ENCODE assay signal across 8 cellular contexts in genomic region chr3:49812916-49813496, GRCh38. TPM values are rescaled to one million over a fixed set of nuclear protein-coding genes. Genes with fewer than 3 reads are reported as not detected.
A peak's percentile ranks its signal among the peaks of the same experiment; 100 is the strongest.
DNase-seq lines count a peak whose midpoint lies in the region; ATAC-seq and TF ChIP-seq lines count a peak whose summit lies in the region.
"Had no signal": no experiment of that assay in that cellular context is flagged by ENCODE, and none has a peak within 500 bp of the region (broad histone marks: within the 10 kb centered on the region; RNA-seq: fewer than 3 reads in every experiment).

No MANE protein-coding gene starts in this region.

- H3F3A ChIP-seq in SK-N-SH (replicated peaks; ENCODE audit: insufficient read depth): peaks cover 4% of the 10 kb centered on the region

- H3K4me1 ChIP-seq in SK-N-SH (ENCODE audit: control insufficient read depth in 1 of 2, insufficient read depth in 2 of 2, low read depth in 1 of 2, low read length in 1 of 2) (peaks cover 0 to 34% of the 10 kb centered on the region in 2 experiments; a peak in 2 of 4 replicates), suprapubic skin (peaks cover 24% of the 10 kb centered on the region)

- no peak; the same call in none of the 3 replicates for ATAC-seq in SK-N-SH treated with all-trans-retinoic acid at 6 μM for 48 hours

- no peaks in the 10 kb centered on the region for H3K79me2 ChIP-seq in SK-N-SH (ENCODE audit: insufficient read depth)

- peak overlapping the region in 1 of 2 experiments; percentile 51; a peak in 3 of 4 replicates for H3K4me3 ChIP-seq in SK-N-SH (ENCODE audit: low read depth in 2 of 2, low read length in 1 of 2)
- peak overlapping the region; percentile 37 to 61 for H3K4me3 ChIP-seq in foreskin fibroblast (ENCODE audit: low read depth in 1 of 2, low read length in 2 of 2)
- peak overlapping the region; percentile 52 for H3K4me3 ChIP-seq in suprapubic skin

- H4K20me1 ChIP-seq in SK-N-SH (ENCODE audit: insufficient read depth): no peaks in the 10 kb centered on the region

- DNase-seq in SK-N-SH: no peak
- peak in 1 of 2 donors; percentile 33 for DNase-seq in foreskin fibroblast
- no peak for DNase-seq in suprapubic skin (ENCODE audit: low spot score in 2 of 2)
- no peak for DNase-seq in T1000 (lab: John Stamatoyannopoulos, UW)
- no peak for DNase-seq in posterior cingulate gyrus

- intact Hi-C loops in posterior cingulate gyrus (cut with DNase I): no loop called here

- CTCF ChIA-PET in SK-N-SH (lab: Yijun Ruan, JAX): interaction anchor here (1.2 to 17.6 kb wide), 2 partner anchors 10 to 23 kb away, joined by 5 to 386 read pairs; partner anchors contain the start of gene INKA1

- TF ChIP-seq RAD21 in SK-N-SH (IDR thresholded peaks at IDR 0.05; ENCODE audit: low read length): no peak

- no peaks in the 10 kb centered on the region for H3K9me2 ChIP-seq in SK-N-SH

- peak overlapping the region; percentile 92; the same call in 1 of the 2 replicates for H2AFZ ChIP-seq in SK-N-SH (ENCODE audit: low read depth)

- H3K9me3 ChIP-seq in SK-N-SH (no peaks in the 10 kb centered on the region), suprapubic skin (no peaks in the 10 kb centered on the region)

- POLR2A ChIA-PET in SK-N-SH (lab: Yijun Ruan, JAX): no interaction called here

- H3K27ac ChIP-seq in SK-N-SH (ENCODE audit: low read depth in 2 of 2, low read length in 1 of 2) (no peak overlapping the region), suprapubic skin (peak overlapping the region; percentile 35)

- no peaks in the 10 kb centered on the region for H3K27me3 ChIP-seq in SK-N-SH (ENCODE audit: insufficient read depth)
- H3K27me3 ChIP-seq in suprapubic skin: no peaks in the 10 kb centered on the region

- H3K36me3 ChIP-seq in SK-N-SH (replicated peaks in 1 of 2; ENCODE audit: control insufficient read depth in 1 of 2, insufficient read depth in 2 of 2, low read length in 1 of 2) (no peaks in the 10 kb centered on the region), suprapubic skin (peaks cover 32% of the 10 kb centered on the region)

- H3K9ac ChIP-seq in SK-N-SH: peak overlapping the region; percentile 38

- TF ChIP-seq POLR2A in suprapubic skin (IDR thresholded peaks at IDR 0.05): no peak

- 88% methylated on average over 5 of the region's 9 CpGs for WGBS in SK-N-SH (ENCODE audit: low lambda C conversion rate)
- 27% methylated on average over 6 of the region's 9 CpGs for WGBS in suprapubic skin

- peak overlapping the region; percentile 73 for H3K4me2 ChIP-seq in SK-N-SH

- no peak for TF ChIP-seq EP300 in SK-N-SH (IDR thresholded peaks at IDR 0.05; ENCODE audit: borderline replicate concordance in 1 of 2, low read depth in 1 of 2, low read length in 1 of 2)
- TF ChIP-seq EP300 in suprapubic skin (IDR thresholded peaks at IDR 0.05): no peak

- no peak for TF ChIP-seq CTCF in SK-N-SH (IDR thresholded peaks at IDR 0.05)
- no peak for TF ChIP-seq CTCF in foreskin fibroblast (IDR thresholded peaks at IDR 0.05; ENCODE audit: low read depth, low read length)
- no peak for TF ChIP-seq CTCF in suprapubic skin (IDR thresholded peaks at IDR 0.05)

TF ChIP-seq in SK-N-SH, 30 proteins besides CTCF, POLR2A, EP300 and RAD21 (continues in another document):
- TF ChIP-seq FOSL2 (IDR thresholded peaks at IDR 0.05; ENCODE audit: borderline replicate concordance, low read depth) (no peak), PBX3 (IDR thresholded peaks at IDR 0.05) (no peak), SIN3A (IDR thresholded peaks at IDR 0.05; ENCODE audit: borderline replicate concordance, low read depth, low read length) (no peak)
- TF ChIP-seq, protein P1, sequence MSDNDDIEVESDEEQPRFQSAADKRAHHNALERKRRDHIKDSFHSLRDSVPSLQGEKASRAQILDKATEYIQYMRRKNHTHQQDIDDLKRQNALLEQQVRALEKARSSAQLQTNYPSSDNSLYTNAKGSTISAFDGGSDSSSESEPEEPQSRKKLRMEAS (IDR thresholded peaks at IDR 0.05; ENCODE audit: low read depth): no peak
- TF ChIP-seq, protein P2, sequence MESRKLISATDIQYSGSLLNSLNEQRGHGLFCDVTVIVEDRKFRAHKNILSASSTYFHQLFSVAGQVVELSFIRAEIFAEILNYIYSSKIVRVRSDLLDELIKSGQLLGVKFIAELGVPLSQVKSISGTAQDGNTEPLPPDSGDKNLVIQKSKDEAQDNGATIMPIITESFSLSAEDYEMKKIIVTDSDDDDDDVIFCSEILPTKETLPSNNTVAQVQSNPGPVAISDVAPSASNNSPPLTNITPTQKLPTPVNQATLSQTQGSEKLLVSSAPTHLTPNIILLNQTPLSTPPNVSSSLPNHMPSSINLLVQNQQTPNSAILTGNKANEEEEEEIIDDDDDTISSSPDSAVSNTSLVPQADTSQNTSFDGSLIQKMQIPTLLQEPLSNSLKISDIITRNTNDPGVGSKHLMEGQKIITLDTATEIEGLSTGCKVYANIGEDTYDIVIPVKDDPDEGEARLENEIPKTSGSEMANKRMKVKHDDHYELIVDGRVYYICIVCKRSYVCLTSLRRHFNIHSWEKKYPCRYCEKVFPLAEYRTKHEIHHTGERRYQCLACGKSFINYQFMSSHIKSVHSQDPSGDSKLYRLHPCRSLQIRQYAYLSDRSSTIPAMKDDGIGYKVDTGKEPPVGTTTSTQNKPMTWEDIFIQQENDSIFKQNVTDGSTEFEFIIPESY (IDR thresholded peaks at IDR 0.05; ENCODE audit: borderline replicate concordance, low read depth): no peak

TF ChIP-seq in SK-N-SH treated with all-trans-retinoic acid at 6 μM for 48 hours, 23 proteins besides CTCF, POLR2A, EP300 and RAD21:
- TF ChIP-seq CSDC2 (CRISPR knock-in tag; IDR thresholded peaks at IDR 0.05) (no peak), SNAI2 (CRISPR knock-in tag; IDR thresholded peaks at IDR 0.05) (no peak), ZFP3 (CRISPR knock-in tag; IDR thresholded peaks at IDR 0.05) (no peak), ZFP30 (CRISPR knock-in tag; IDR thresholded peaks at IDR 0.05) (no peak), ZNF70 (CRISPR knock-in tag; IDR thresholded peaks at IDR 0.05) (no peak)

RNA-seq across cellular contexts. Expression of gene UBA7, which starts 0.7 kb away (rescaled TPM):
- polyA plus RNA-seq in SK-N-SH (2012; rRNA removed): 22.6 and 25.8 TPM in 2 replicates
- polyA plus RNA-seq in SK-N-SH (2012; cell fraction: cytosol; rRNA removed): 2.0 and 3.0 TPM in 2 replicates
- 187 and 223 TPM in 2 replicates for polyA plus RNA-seq in SK-N-SH (2012; cell fraction: nucleus; rRNA removed)
- total RNA-seq in suprapubic skin: 10 to 100 TPM; 15.3 to 54.4 (median 31.2) TPM

RNA-seq across cellular contexts. Expression of gene INKA1, which starts 9.9 kb away (rescaled TPM):
- 2.6 and 3.4 TPM in 2 replicates for polyA plus RNA-seq in SK-N-SH (2012; rRNA removed)
- 1.6 and 2.2 TPM in 2 replicates for polyA plus RNA-seq in SK-N-SH (2012; cell fraction: cytosol; rRNA removed)
- 1.6 and 3.8 TPM in 2 replicates for polyA plus RNA-seq in SK-N-SH (2012; cell fraction: nucleus; rRNA removed)
- total RNA-seq in suprapubic skin: 10 to 100 TPM; 30.9 to 48.1 (median 36.2) TPM
- total RNA-seq: kidney epithelial cell had no signal

RNA-seq across cellular contexts. Expression of gene CDHR4, which starts 13.3 kb away (rescaled TPM):
- polyA plus RNA-seq in SK-N-SH (2012; rRNA removed): 0.07 and 0.13 TPM in 2 replicates
- polyA plus RNA-seq in SK-N-SH (2012; cell fraction: cytosol; rRNA removed): not detected in 2 replicates
- 0.60 and 0.66 TPM in 2 replicates for polyA plus RNA-seq in SK-N-SH (2012; cell fraction: nucleus; rRNA removed)
- under 1 TPM in 2 of 4 donors, not detected in 2; 0.45 to 0.89 TPM for total RNA-seq in suprapubic skin
- total RNA-seq: kidney epithelial cell; T-helper 2 cell treated with Interferon-gamma antibody and Interleukin-4, amounts not matched to agents 100 ng/mL and 5 ng/mL, for 36 hours had no signal

RNA-seq across cellular contexts. Expression of gene IP6K1, which starts 26.7 kb away (rescaled TPM):
- 17.0 and 23.3 TPM in 2 replicates for polyA plus RNA-seq in SK-N-SH (2012; rRNA removed)
- polyA plus RNA-seq in SK-N-SH (2012; cell fraction: cytosol; rRNA removed): 8.9 and 14.6 TPM in 2 replicates
- 37.1 and 43.4 TPM in 2 replicates for polyA plus RNA-seq in SK-N-SH (2012; cell fraction: nucleus; rRNA removed)
- 10 to 100 TPM; 39.5 to 57.3 (median 53.2) TPM for total RNA-seq in suprapubic skin

RNA-seq across cellular contexts. Expression of gene TRAIP, which starts 43.4 kb away (rescaled TPM):
- polyA plus RNA-seq in SK-N-SH (2012; rRNA removed): 8.1 and 12.8 TPM in 2 replicates
- polyA plus RNA-seq in SK-N-SH (2012; cell fraction: cytosol; rRNA removed): 4.8 and 7.6 TPM in 2 replicates
- polyA plus RNA-seq in SK-N-SH (2012; cell fraction: nucleus; rRNA removed): 39.1 and 62.4 TPM in 2 replicates
- total RNA-seq in suprapubic skin: 1 to 10 TPM; 3.4 to 8.4 (median 4.7) TPM
